In genomic region chr3:104385421-104385820, GRCh38 we compare ENCODE assay signal across 18 cellular contexts.
"Had no signal": no experiment of that assay in that cellular context is flagged by ENCODE, and none has a peak within 500 bp of the region (broad histone marks: within the 10 kb centered on the region; RNA-seq: fewer than 3 reads in every experiment).

No MANE protein-coding gene starts in this region.

- H3K9ac ChIP-seq: parathyroid adenoma had no signal

- H2AFZ ChIP-seq: parathyroid adenoma had no signal

- H3K9me3 ChIP-seq: gastroesophageal sphincter, tibial artery, vagina had no signal

- H3K4me1 ChIP-seq: gastroesophageal sphincter, parathyroid adenoma, tibial artery, vagina had no signal

- DNase-seq: activated CD4-positive, alpha-beta T cell treated with anti-CD3 and anti-CD28 coated beads, Interleukin-2, amount 50 U/mL, for 1 hour; activated CD8-positive, alpha-beta memory T cell treated with anti-CD3 and anti-CD28 coated beads for 24 hours; activated naive CD8-positive, alpha-beta T cell treated with anti-CD3 and anti-CD28 coated beads, Interleukin-2, amount 10 ng/mL, durations not matched to agents 7 days and 5 days; erythroblast; mammary epithelial cell; naive thymus-derived CD8-positive, alpha-beta T cell; retina; stimulated activated CD4-positive, alpha-beta T cell treated with anti-CD3 and anti-CD28 coated beads, Interleukin-4, amount 100 ng/mL, for 24 hours; stimulated activated naive CD4-positive, alpha-beta T cell; T-helper 2 cell had no signal

- H3K27me3 ChIP-seq: gastroesophageal sphincter, tibial artery, vagina had no signal

- H3K36me3 ChIP-seq: gastroesophageal sphincter, tibial artery, vagina had no signal

- H3K27ac ChIP-seq: gastroesophageal sphincter, parathyroid adenoma, skin epidermis, tibial artery, vagina had no signal

- FAIRE-seq: islet of Langerhans, TTC549 had no signal

- H3K4me3 ChIP-seq: gastroesophageal sphincter, skin epidermis, tibial artery, vagina had no signal

- H3K79me2 ChIP-seq: parathyroid adenoma had no signal

- ATAC-seq: activated CD4-positive, CD25-positive, alpha-beta regulatory T cell treated with anti-CD3 and anti-CD28 coated beads, Interleukin-2, amount 50 U/mL, for 24 hours; gastroesophageal sphincter; naive thymus-derived CD8-positive, alpha-beta T cell had no signal
